In the genomic region with DNA sequence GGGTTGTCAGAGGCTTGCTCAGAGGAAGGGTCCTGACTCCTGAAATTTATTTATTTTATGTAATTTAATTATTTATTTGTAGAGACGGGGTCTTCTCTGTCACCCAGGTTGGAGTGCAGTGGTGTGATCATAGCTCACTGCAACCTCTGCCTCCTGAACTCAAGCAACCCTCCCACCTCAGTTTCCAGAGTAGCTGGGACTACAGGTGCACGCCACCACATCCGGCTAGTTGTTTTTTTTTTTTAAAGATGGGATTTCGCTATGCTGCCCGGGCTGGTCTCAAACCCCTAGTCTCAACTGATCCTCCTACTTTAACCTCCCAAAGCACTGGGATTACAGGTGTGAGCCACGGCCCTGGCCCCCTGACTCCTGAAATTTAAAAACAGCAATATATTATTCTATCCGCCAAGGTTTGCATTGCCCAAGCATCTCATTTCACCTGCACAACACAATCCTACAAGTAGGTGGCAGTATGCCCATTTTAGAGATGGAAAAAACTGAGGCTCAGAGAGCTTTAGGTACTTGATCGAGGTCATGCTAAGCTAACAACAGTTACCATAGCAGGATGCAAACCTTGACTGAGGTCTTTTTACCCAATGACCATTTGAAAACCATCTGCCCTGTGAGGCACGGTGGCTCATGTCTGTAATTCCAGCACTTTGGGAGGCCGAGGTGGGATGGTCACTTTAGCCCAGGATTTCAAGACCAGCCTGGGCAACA, we compare ENCODE assay signal across 1 cellular context.
TF ChIP-seq lines count a peak whose summit lies in the region.

No MANE protein-coding gene starts in this region.

TF ChIP-seq in K562, 482 proteins besides CTCF, POLR2A, EP300 and RAD21 (continued from another document):
- TF ChIP-seq RCOR1 (IDR thresholded peaks at IDR 0.05; ENCODE audit: borderline replicate concordance in 1 of 2, low read depth in 2 of 2, low read length in 2 of 2), result 0 out of 4 replicates have a peak, but pooled peaks of 1 of the 2 experiments have one; percentile 37
